ENCODE assay signal across 8 cellular contexts in the genomic region with DNA sequence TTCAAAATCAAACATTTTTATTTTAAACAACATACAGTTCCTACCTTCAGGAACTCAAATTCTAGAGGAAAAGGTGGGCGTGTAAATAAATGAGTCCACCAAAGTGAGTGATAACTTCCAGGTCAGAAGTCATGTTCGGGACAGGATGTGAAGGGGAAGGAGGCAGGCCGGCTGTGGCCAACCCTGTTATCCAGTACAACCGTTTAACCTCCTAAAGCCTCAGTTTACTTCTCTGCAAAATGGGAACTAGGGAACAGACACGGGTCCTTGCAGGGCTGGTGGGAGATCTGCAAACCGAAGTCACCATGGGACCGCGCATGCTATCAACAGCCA. TPM values are rescaled to one million over a fixed set of nuclear protein-coding genes. Genes with fewer than 3 reads are reported as not detected.
DNase-seq lines count a peak whose midpoint lies in the region; FAIRE-seq and TF ChIP-seq lines count a peak whose summit lies in the region.

No MANE protein-coding gene starts in this region.

- H3K4me1 ChIP-seq in neural progenitor cell: peaks cover 9% of the 10 kb centered on the region

- H3K79me2 ChIP-seq in neural progenitor cell (ENCODE audit: low read depth): peaks cover 46% of the 10 kb centered on the region

- no peaks in the 10 kb centered on the region for H3K27me3 ChIP-seq in WERI-Rb-1 (ENCODE audit: insufficient read depth, low read depth, severe bottlenecking)
- H3K27me3 ChIP-seq in neural progenitor cell: no peaks in the 10 kb centered on the region

- H3K4me3 Mint-ChIP-seq in neural progenitor cell: peak overlapping the region; percentile 97

- TF ChIP-seq POLR2A in H54 (IDR thresholded peaks at IDR 0.05; ENCODE audit: low read depth, low read length) (no peak), GM12891 (IDR thresholded peaks at IDR 0.05; ENCODE audit: low read depth, low read length) (no peak)

- H3F3A ChIP-seq in neural progenitor cell (ENCODE audit: low read depth): peaks cover 10% of the 10 kb centered on the region

- H4K20me1 ChIP-seq in neural progenitor cell (ENCODE audit: low read depth): peaks cover 5% of the 10 kb centered on the region

- H3K9me3 ChIP-seq in WERI-Rb-1 (ENCODE audit: severe bottlenecking) (no peaks in the 10 kb centered on the region), neural progenitor cell (ENCODE audit: low read depth) (no peaks in the 10 kb centered on the region)

- H3K4me2 ChIP-seq in neural progenitor cell: peak overlapping the region; percentile 80

- no peaks in the 10 kb centered on the region for H3K27me3 Mint-ChIP-seq in neural progenitor cell (ENCODE audit: insufficient read depth, low read depth)

- H2AFZ ChIP-seq in neural progenitor cell (replicated peaks): no peak overlapping the region

- peak overlapping the region; percentile 43 for H3K9ac ChIP-seq in neural progenitor cell

- peaks cover 33% of the 10 kb centered on the region for H3K4me1 Mint-ChIP-seq in neural progenitor cell

- H3K36me3 Mint-ChIP-seq in neural progenitor cell: peaks cover 5% of the 10 kb centered on the region

- H3K27ac Mint-ChIP-seq in neural progenitor cell: peak overlapping the region; percentile 88

- peak; percentile 56 for DNase-seq in NCI-H510A treated with DMSO at 0.1 percent for 48 hours (lab: John Stamatoyannopoulos, UW)
- no peak for DNase-seq in NCI-H510A (lab: John Stamatoyannopoulos, UW)
- DNase-seq in H54 (ENCODE audit: insufficient read length, low spot score): peak; percentile 42
- DNase-seq in Kasumi-1 (lab: John Stamatoyannopoulos, UW): peak; percentile 54 to 60
- no peak for DNase-seq in WERI-Rb-1
- DNase-seq in fibroblast of gingiva (ENCODE audit: low read depth): peak; percentile 17
- DNase-seq in neural progenitor cell (ENCODE audit: low spot score): no peak
- no peak for DNase-seq in GM12891 (ENCODE audit: insufficient read length, low spot score)

- H3K4me3 ChIP-seq in WERI-Rb-1 (ENCODE audit: low read depth, low read length) (peak overlapping the region; percentile 74), neural progenitor cell (peak overlapping the region; percentile 69)

- no peak for FAIRE-seq in H54 (lab: Jason Lieb, UNC)
- no peak for FAIRE-seq in GM12891 (lab: Jason Lieb, UNC)

- peaks cover 2% of the 10 kb centered on the region for H3K9me3 Mint-ChIP-seq in neural progenitor cell

- H3K27ac ChIP-seq in WERI-Rb-1 (peak overlapping the region; percentile 70), neural progenitor cell (no peak overlapping the region)

- H3K36me3 ChIP-seq in WERI-Rb-1 (peaks cover 18% of the 10 kb centered on the region), neural progenitor cell (no peaks in the 10 kb centered on the region)

- no peak for TF ChIP-seq CTCF in WERI-Rb-1 (IDR thresholded peaks at IDR 0.05; ENCODE audit: low read depth, low read length)
- no peak for TF ChIP-seq CTCF in neural progenitor cell (IDR thresholded peaks at IDR 0.05)

TF ChIP-seq in GM12891, 5 proteins besides CTCF, POLR2A, EP300 and RAD21:
- TF ChIP-seq SPI1 (IDR thresholded peaks at IDR 0.05; ENCODE audit: low read depth, low read length) (no peak), POLR2AphosphoS5 (IDR thresholded peaks at IDR 0.05; ENCODE audit: low read depth, low read length) (no peak), POU2F2 (IDR thresholded peaks at IDR 0.05; ENCODE audit: low read depth, low read length) (no peak), PAX5 (IDR thresholded peaks at IDR 0.05; ENCODE audit: insufficient read depth, low read length, severe bottlenecking) (no peak), TAF1 (IDR thresholded peaks at IDR 0.05; ENCODE audit: low read depth, low read length) (no peak)
TF ChIP-seq in GM12891: peak in this region for 0.

RNA-seq across cellular contexts. Expression of gene EIPR1, which starts 0.4 kb away (rescaled TPM):
- total RNA-seq in neural progenitor cell (ENCODE audit: low replicate concordance): 57.1 and 73.0 TPM in 2 replicates
- 33.3 TPM for polyA plus RNA-seq in GM12891 (2012; ENCODE audit: low read depth, missing spikeins)

RNA-seq across cellular contexts. Expression of gene TRAPPC12, which starts 2.2 kb away (rescaled TPM):
- 59.5 and 70.3 TPM in 2 replicates for total RNA-seq in neural progenitor cell (ENCODE audit: low replicate concordance)
- polyA plus RNA-seq in GM12891 (2012; ENCODE audit: low read depth, missing spikeins): 54.6 TPM

Comparison
In these comparisons a context has a peak if more than half of its experiments do, and no peak if none do; other contexts are left out.
1. DNase-seq: peak in NCI-H510A treated with DMSO at 0.1 percent for 48 hours (single experiment), H54 (single experiment), Kasumi-1 (2 of 2) and fibroblast of gingiva (single experiment); none in NCI-H510A (single experiment), WERI-Rb-1 (single experiment), neural progenitor cell (single experiment) and GM12891 (single experiment).